ENCODE assay signal across 1 cellular context in genomic region chr2:226797289-226797988, GRCh38.
A peak's percentile ranks its signal among the peaks of the same experiment; 100 is the strongest.
TF ChIP-seq lines count a peak whose summit lies in the region.

No MANE protein-coding gene starts in this region.

TF ChIP-seq in IMR-90, 13 proteins besides CTCF, POLR2A, EP300 and RAD21 (continued from another document):
- no peak for TF ChIP-seq USF2 (IDR thresholded peaks at IDR 0.05; ENCODE audit: low read depth, low read length)
- peak; percentile 43; the same call in 1 of the 2 replicates for TF ChIP-seq MXI1 (IDR thresholded peaks at IDR 0.05; ENCODE audit: borderline replicate concordance, low read depth, low read length)
